16 cellular contexts compared by ENCODE assay signal in the genomic region with DNA sequence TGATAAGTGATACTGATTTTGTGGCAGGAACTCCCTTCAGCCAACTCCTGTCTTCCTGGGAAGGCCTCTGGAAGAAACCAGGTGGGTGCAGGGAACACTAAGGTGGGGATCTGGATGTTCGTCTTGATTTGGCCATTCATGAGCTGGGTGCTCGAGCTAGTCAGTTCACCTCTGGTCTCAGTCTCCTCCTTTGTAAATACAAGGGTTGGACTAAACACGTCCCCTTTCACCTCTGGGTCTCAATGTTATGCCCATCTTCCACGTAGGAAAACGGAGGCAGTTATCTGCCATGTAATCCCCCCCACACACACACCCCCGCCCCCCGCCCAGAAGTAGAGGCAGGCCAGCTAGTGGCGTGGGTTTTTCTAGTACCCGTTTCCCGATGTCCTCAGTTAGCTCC. TPM values are rescaled to one million over a fixed set of nuclear protein-coding genes. Genes with fewer than 3 reads are reported as not detected.
DNase-seq lines count a peak whose midpoint lies in the region; ATAC-seq, FAIRE-seq and TF ChIP-seq lines count a peak whose summit lies in the region.
"Had no signal": no experiment of that assay in that cellular context is flagged by ENCODE, and none has a peak within 500 bp of the region (broad histone marks: within the 10 kb centered on the region; RNA-seq: fewer than 3 reads in every experiment).

No MANE protein-coding gene starts in this region.

- no peak overlapping the region for H2BK120ac ChIP-seq in mesenchymal stem cell (ENCODE audit: low read depth, low read length)

- no peak for TF ChIP-seq POLR2A in GM12892 (IDR thresholded peaks at IDR 0.05; ENCODE audit: low read depth, low read length)

- no peaks in the 10 kb centered on the region for H3K9me3 ChIP-seq in mesenchymal stem cell (ENCODE audit: control insufficient read depth, low read length)
- H3K9me3 ChIP-seq: tibial artery had no signal

- no peak overlapping the region for H3K9ac ChIP-seq in mesenchymal stem cell (ENCODE audit: low read length)

- intact Hi-C loops in activated CD4-positive, alpha-beta T cell treated with anti-CD3 and anti-CD28 coated beads, Interleukin-2, amount 10 ng/mL, durations not matched to agents 24 days and 14 days (cut with micrococcal nuclease): loop anchor here (10.0 kb wide), 1 partner anchor 659 kb away; no protein-coding TSS in a partner anchor

- no peak overlapping the region for H2AK5ac ChIP-seq in mesenchymal stem cell (ENCODE audit: low read length, severe bottlenecking)

- no peaks in the 10 kb centered on the region for H3K9me3 Mint-ChIP-seq in activated CD4-positive, alpha-beta T cell treated with anti-CD3 and anti-CD28 coated beads, Interleukin-2, amount 10 ng/mL, durations not matched to agents 24 days and 14 days
- H3K9me3 Mint-ChIP-seq in activated T-helper 17 cell treated with anti-CD3 and anti-CD28 coated beads, Interleukin-2, amount 50 U/mL, for 72 hours: no peaks in the 10 kb centered on the region
- H3K9me3 Mint-ChIP-seq in nephron progenitor cell: peaks cover 64% of the 10 kb centered on the region
- H3K9me3 Mint-ChIP-seq: activated naive CD4-positive, alpha-beta T cell treated with anti-CD3 and anti-CD28 coated beads, Interleukin-2, amount 50 U/mL, for 72 hours had no signal

- H3K4ac ChIP-seq in mesenchymal stem cell (ENCODE audit: low read depth in 1 of 2, low read length in 2 of 2): no peak overlapping the region

- H3K36me3 ChIP-seq in mesenchymal stem cell (ENCODE audit: control insufficient read depth in 1 of 2, insufficient read depth in 2 of 2, low read depth in 1 of 2, low read length in 2 of 2): no peaks in the 10 kb centered on the region
- H3K36me3 ChIP-seq: tibial artery had no signal

- H3K4me1 Mint-ChIP-seq in activated CD4-positive, alpha-beta T cell treated with anti-CD3 and anti-CD28 coated beads, Interleukin-2, amount 10 ng/mL, durations not matched to agents 24 days and 14 days: peaks cover 2% of the 10 kb centered on the region
- H3K4me1 Mint-ChIP-seq in activated T-helper 17 cell treated with anti-CD3 and anti-CD28 coated beads, Interleukin-2, amount 50 U/mL, for 72 hours: no peaks in the 10 kb centered on the region
- H3K4me1 Mint-ChIP-seq in nephron progenitor cell: peaks cover 4% of the 10 kb centered on the region

- no peak overlapping the region for H2AFZ ChIP-seq in mesenchymal stem cell (ENCODE audit: low read depth, low read length)

- H3K27me3 ChIP-seq in mesenchymal stem cell (ENCODE audit: control insufficient read depth in 1 of 2, insufficient read depth in 1 of 2, low read length in 2 of 2): no peaks in the 10 kb centered on the region
- H3K27me3 ChIP-seq: foreskin keratinocyte, tibial artery had no signal

- H3K4me1 ChIP-seq in mesenchymal stem cell (ENCODE audit: control insufficient read depth, insufficient read depth, low read depth, low read length): no peaks in the 10 kb centered on the region
- H3K4me1 ChIP-seq: foreskin keratinocyte had no signal

- WGBS in mesenchymal stem cell: 96% methylated on average over 7 of the region's 10 CpGs

- H3K4me3 ChIP-seq in mesenchymal stem cell (ENCODE audit: insufficient read depth in 1 of 2, low read depth in 1 of 2, low read length in 2 of 2): no peak overlapping the region

- H3K4me3 Mint-ChIP-seq in activated CD4-positive, alpha-beta T cell treated with anti-CD3 and anti-CD28 coated beads, Interleukin-2, amount 10 ng/mL, durations not matched to agents 24 days and 14 days: no peak overlapping the region
- H3K4me3 Mint-ChIP-seq in activated T-helper 17 cell treated with anti-CD3 and anti-CD28 coated beads, Interleukin-2, amount 50 U/mL, for 72 hours: peak overlapping the region; percentile 66
- peak overlapping the region; percentile 71 for H3K4me3 Mint-ChIP-seq in nephron progenitor cell

- no peaks in the 10 kb centered on the region for H3K79me1 ChIP-seq in mesenchymal stem cell (replicated peaks; ENCODE audit: low read length, poor library complexity, severe bottlenecking)

- H3K18ac ChIP-seq in mesenchymal stem cell (ENCODE audit: low read depth in 1 of 2, low read length in 2 of 2): no peak overlapping the region

- no peaks in the 10 kb centered on the region for H3K36me3 Mint-ChIP-seq in activated CD4-positive, alpha-beta T cell treated with anti-CD3 and anti-CD28 coated beads, Interleukin-2, amount 10 ng/mL, durations not matched to agents 24 days and 14 days (ENCODE audit: low read depth)
- H3K36me3 Mint-ChIP-seq in activated T-helper 17 cell treated with anti-CD3 and anti-CD28 coated beads, Interleukin-2, amount 50 U/mL, for 72 hours (ENCODE audit: low read depth): peaks cover 7% of the 10 kb centered on the region
- peaks cover 4% of the 10 kb centered on the region for H3K36me3 Mint-ChIP-seq in nephron progenitor cell (ENCODE audit: low read depth)
- H3K36me3 Mint-ChIP-seq: activated naive CD4-positive, alpha-beta T cell treated with anti-CD3 and anti-CD28 coated beads, Interleukin-2, amount 50 U/mL, for 72 hours had no signal

- peak; percentile 51 for FAIRE-seq in GM12892 (lab: Jason Lieb, UNC)
- FAIRE-seq: endometrium had no signal

- H3K27ac ChIP-seq in mesenchymal stem cell (ENCODE audit: low read length, poor library complexity, severe bottlenecking): no peak overlapping the region
- H3K27ac ChIP-seq: foreskin keratinocyte had no signal

- no peak overlapping the region for H3K4me2 ChIP-seq in mesenchymal stem cell (ENCODE audit: low read length, poor library complexity, severe bottlenecking)

- H2BK12ac ChIP-seq in mesenchymal stem cell (ENCODE audit: low read length in 2 of 2): no peak overlapping the region

- H3K27me3 Mint-ChIP-seq in activated CD4-positive, alpha-beta T cell treated with anti-CD3 and anti-CD28 coated beads, Interleukin-2, amount 10 ng/mL, durations not matched to agents 24 days and 14 days: no peaks in the 10 kb centered on the region
- no peaks in the 10 kb centered on the region for H3K27me3 Mint-ChIP-seq in activated T-helper 17 cell treated with anti-CD3 and anti-CD28 coated beads, Interleukin-2, amount 50 U/mL, for 72 hours
- H3K27me3 Mint-ChIP-seq in nephron progenitor cell (ENCODE audit: low read depth, poor library complexity): peaks cover 9% of the 10 kb centered on the region

- H4K8ac ChIP-seq in mesenchymal stem cell (ENCODE audit: low read length): no peak overlapping the region

- no peak for DNase-seq in activated CD4-positive, alpha-beta T cell treated with anti-CD3 and anti-CD28 coated beads, Interleukin-2, amount 10 ng/mL, durations not matched to agents 24 days and 14 days
- no peak for DNase-seq in activated CD4-positive, alpha-beta T cell treated with anti-CD3 and anti-CD28 coated beads, Interleukin-2, amount 50 U/mL, for 48 hours
- DNase-seq in GM12892 (ENCODE audit: insufficient read length) (no peak), nephron progenitor cell (no peak), mesenchymal stem cell (no peak), SIG-M5 (lab: John Stamatoyannopoulos, UW) (no peak)
- DNase-seq: activated CD8-positive, alpha-beta memory T cell treated with anti-CD3 and anti-CD28 coated beads for 24 hours; foreskin keratinocyte; right cardiac atrium; tibial artery had no signal

- no peak for ATAC-seq in activated T-helper 17 cell treated with anti-CD3 and anti-CD28 coated beads, Interleukin-2, amount 50 U/mL, for 72 hours (replicated peaks)
- no peak for ATAC-seq in HG02840 (IDR thresholded peaks at IDR 0.05; ENCODE audit: low FRiP score, unreplicated experiment)

- H3K23ac ChIP-seq in mesenchymal stem cell (ENCODE audit: low read length in 2 of 2): no peak overlapping the region

- H2BK15ac ChIP-seq in mesenchymal stem cell (ENCODE audit: low read depth, poor library complexity, severe bottlenecking): no peak overlapping the region

- TF ChIP-seq CTCF in nephron progenitor cell (IDR thresholded peaks at IDR 0.05): no peak

- no peak overlapping the region for H4K91ac ChIP-seq in mesenchymal stem cell (ENCODE audit: low read length)

- no peak overlapping the region for H2BK5ac ChIP-seq in mesenchymal stem cell (ENCODE audit: low read depth, low read length, poor library complexity, severe bottlenecking)

- no peak overlapping the region for H3K14ac ChIP-seq in mesenchymal stem cell (ENCODE audit: low read length in 2 of 2)

- peak overlapping the region; percentile 58 for H3K27ac Mint-ChIP-seq in activated CD4-positive, alpha-beta T cell treated with anti-CD3 and anti-CD28 coated beads, Interleukin-2, amount 10 ng/mL, durations not matched to agents 24 days and 14 days
- H3K27ac Mint-ChIP-seq in activated T-helper 17 cell treated with anti-CD3 and anti-CD28 coated beads, Interleukin-2, amount 50 U/mL, for 72 hours: no peak overlapping the region
- no peak overlapping the region for H3K27ac Mint-ChIP-seq in nephron progenitor cell

RNA-seq across cellular contexts. Expression of a gene that starts 4.1 kb away (rescaled TPM):
- total RNA-seq in activated CD4-positive, alpha-beta T cell treated with anti-CD3 and anti-CD28 coated beads, Interleukin-2, amount 10 ng/mL, durations not matched to agents 24 days and 14 days: not detected in 2 replicates
- polyA plus RNA-seq in GM12892 (2012; ENCODE audit: missing spikeins): not detected
- total RNA-seq in activated T-helper 17 cell treated with anti-CD3 and anti-CD28 coated beads, Interleukin-2, amount 50 U/mL, for 72 hours: not detected
- not detected for polyA plus RNA-seq in mesenchymal stem cell (2013, experiment 1 of 2)
- polyA plus RNA-seq in mesenchymal stem cell (2013, experiment 2 of 2): not detected
- total RNA-seq: activated naive CD4-positive, alpha-beta T cell treated with anti-CD3 and anti-CD28 coated beads, Interleukin-2, amount 50 U/mL, for 72 hours; foreskin keratinocyte; liver; right cardiac atrium had no signal
- polyA plus RNA-seq: AG04450, foreskin keratinocyte, liver, right cardiac atrium had no signal

RNA-seq across cellular contexts. Expression of a gene that starts 31.4 kb away (rescaled TPM):
- total RNA-seq in activated CD4-positive, alpha-beta T cell treated with anti-CD3 and anti-CD28 coated beads, Interleukin-2, amount 10 ng/mL, durations not matched to agents 24 days and 14 days: not detected in 2 replicates
- polyA plus RNA-seq in GM12892 (2012; ENCODE audit: missing spikeins): 0.34 TPM
- total RNA-seq in activated T-helper 17 cell treated with anti-CD3 and anti-CD28 coated beads, Interleukin-2, amount 50 U/mL, for 72 hours: under 1 TPM in 1 of 2 donors, not detected in 1; 0.13 TPM
- 0.12 TPM for polyA plus RNA-seq in mesenchymal stem cell (2013, experiment 1 of 2)
- polyA plus RNA-seq in mesenchymal stem cell (2013, experiment 2 of 2): 0.16 TPM
- total RNA-seq: activated naive CD4-positive, alpha-beta T cell treated with anti-CD3 and anti-CD28 coated beads, Interleukin-2, amount 50 U/mL, for 72 hours; foreskin keratinocyte had no signal
- polyA plus RNA-seq: AG04450, foreskin keratinocyte, liver had no signal
